24 cellular contexts compared by ENCODE assay signal in genomic region chr6:51817832-51818231, GRCh38.
"Had no signal": no experiment of that assay in that cellular context is flagged by ENCODE, and none has a peak within 500 bp of the region (broad histone marks: within the 10 kb centered on the region; RNA-seq: fewer than 3 reads in every experiment).

No MANE protein-coding gene starts in this region.

- H3K27me3 ChIP-seq: esophagus squamous epithelium, foreskin keratinocyte, right lobe of liver, suprapubic skin, thyroid gland, upper lobe of right lung, vagina had no signal

- ATAC-seq: effector memory CD8-positive, alpha-beta T cell; foreskin keratinocyte; left cardiac atrium; lower lobe of right lung; psoas muscle; right lobe of liver; stimulated activated effector memory CD8-positive, alpha-beta T cell treated with anti-CD3 and anti-CD28 coated beads, Interleukin-12 subunit alpha, Interleukin-12 subunit beta, amount 100 ng/mL, for 72 hours; stimulated activated naive CD8-positive, alpha-beta T cell treated with anti-CD3 and anti-CD28 coated beads, Interleukin-15, Interleukin-2, amounts not matched to agents 100 U/mL and 50 U/mL, for 24 hours; upper lobe of right lung had no signal

- FAIRE-seq: keratinocyte had no signal

- H3K36me3 ChIP-seq: esophagus squamous epithelium, left ventricle myocardium inferior, lower lobe of right lung, right lobe of liver, suprapubic skin, thyroid gland, upper lobe of right lung, vagina had no signal

- H3K27me3 Mint-ChIP-seq: dendritic cell treated with granulocyte-macrophage colony-stimulating factor and Interleukin-4, amounts not matched to agents 40 ng/mL and 50 ng/mL, for 4 days; effector memory CD8-positive, alpha-beta T cell; natural killer cell treated with Interleukin-12 subunit alpha and Interleukin-12 subunit beta and Interleukin-15 and Interleukin-18, amount 100 ng/mL, for 72 hours had no signal

- H3K4me3 ChIP-seq: esophagus squamous epithelium, left ventricle myocardium inferior, lower lobe of right lung, psoas muscle, right lobe of liver, suprapubic skin, thyroid gland, upper lobe of right lung, vagina had no signal

- H3K4me1 ChIP-seq: esophagus squamous epithelium, foreskin keratinocyte, left ventricle myocardium inferior, lower lobe of right lung, psoas muscle, right lobe of liver, suprapubic skin, thyroid gland, upper lobe of right lung, vagina had no signal

- H3K4me3 Mint-ChIP-seq: dendritic cell treated with granulocyte-macrophage colony-stimulating factor and Interleukin-4, amounts not matched to agents 40 ng/mL and 50 ng/mL, for 4 days; effector memory CD8-positive, alpha-beta T cell; immature natural killer cell; memory B cell; natural killer cell treated with Interleukin-12 subunit alpha and Interleukin-12 subunit beta and Interleukin-15 and Interleukin-18, amount 100 ng/mL, for 72 hours; stimulated activated effector memory CD8-positive, alpha-beta T cell treated with anti-CD3 and anti-CD28 coated beads, Interleukin-12 subunit alpha, Interleukin-12 subunit beta, amount 100 ng/mL, for 72 hours had no signal

- H3K9me3 ChIP-seq: esophagus squamous epithelium, left ventricle myocardium inferior, lower lobe of right lung, psoas muscle, right lobe of liver, suprapubic skin, thyroid gland, upper lobe of right lung, vagina had no signal

- H3K27ac ChIP-seq: epithelial cell of prostate, esophagus squamous epithelium, foreskin keratinocyte, left ventricle myocardium inferior, lower lobe of right lung, psoas muscle, right lobe of liver, suprapubic skin, thyroid gland, upper lobe of right lung, vagina had no signal

- H3K27ac Mint-ChIP-seq: dendritic cell treated with granulocyte-macrophage colony-stimulating factor and Interleukin-4, amounts not matched to agents 40 ng/mL and 50 ng/mL, for 4 days; effector memory CD8-positive, alpha-beta T cell; immature natural killer cell; memory B cell; natural killer cell treated with Interleukin-12 subunit alpha and Interleukin-12 subunit beta and Interleukin-15 and Interleukin-18, amount 100 ng/mL, for 72 hours; stimulated activated effector memory CD8-positive, alpha-beta T cell treated with anti-CD3 and anti-CD28 coated beads, Interleukin-12 subunit alpha, Interleukin-12 subunit beta, amount 100 ng/mL, for 72 hours had no signal

- H3K36me3 Mint-ChIP-seq: immature natural killer cell; memory B cell; natural killer cell treated with Interleukin-12 subunit alpha and Interleukin-12 subunit beta and Interleukin-15 and Interleukin-18, amount 100 ng/mL, for 72 hours; stimulated activated effector memory CD8-positive, alpha-beta T cell treated with anti-CD3 and anti-CD28 coated beads, Interleukin-12 subunit alpha, Interleukin-12 subunit beta, amount 100 ng/mL, for 72 hours had no signal

- H3K9me3 Mint-ChIP-seq: dendritic cell treated with granulocyte-macrophage colony-stimulating factor and Interleukin-4, amounts not matched to agents 40 ng/mL and 50 ng/mL, for 4 days; stimulated activated effector memory CD8-positive, alpha-beta T cell treated with anti-CD3 and anti-CD28 coated beads, Interleukin-12 subunit alpha, Interleukin-12 subunit beta, amount 100 ng/mL, for 72 hours had no signal

- DNase-seq: effector memory CD8-positive, alpha-beta T cell; esophagus squamous epithelium; foreskin keratinocyte; immature natural killer cell; left cardiac atrium; left ventricle myocardium inferior; lower lobe of right lung; midbrain; psoas muscle; retina; right lobe of liver; stimulated activated CD4-positive, alpha-beta T cell treated with anti-CD3 and anti-CD28 coated beads, Interleukin-4, amount 100 ng/mL, for 1 hour; stimulated activated CD8-positive, alpha-beta memory T cell treated with anti-CD3 and anti-CD28 coated beads, Interleukin-4, amount 100 ng/mL, for 48 hours; stimulated activated naive CD8-positive, alpha-beta T cell treated with anti-CD3 and anti-CD28 coated beads, Interleukin-15, Interleukin-2, amounts not matched to agents 100 U/mL and 50 U/mL, for 24 hours; thyroid gland; upper lobe of right lung had no signal

- H3K4me1 Mint-ChIP-seq: immature natural killer cell; memory B cell; stimulated activated effector memory CD8-positive, alpha-beta T cell treated with anti-CD3 and anti-CD28 coated beads, Interleukin-12 subunit alpha, Interleukin-12 subunit beta, amount 100 ng/mL, for 72 hours had no signal
